ENCODE assay signal across 1 cellular context in genomic region chr3:184314700-184315505, GRCh38.
A peak's percentile ranks its signal among the peaks of the same experiment; 100 is the strongest.
TF ChIP-seq lines count a peak whose summit lies in the region.

No MANE protein-coding gene starts in this region.

TF ChIP-seq in HepG2, 621 proteins besides CTCF, POLR2A, EP300 and RAD21 (continues in another document):
- TF ChIP-seq ZNF780A (CRISPR knock-in tag; IDR thresholded peaks at IDR 0.05) (0 out of 2 replicates have a peak, but pooled peaks have one; percentile 22), MAFK (conservative IDR thresholded peaks at IDR 0.05 in 1 of 2, IDR thresholded peaks at IDR 0.05 in 1 of 2; ENCODE audit: low read length in 2 of 2) (no peak), ZBTB10 (CRISPR knock-in tag; IDR thresholded peaks at IDR 0.05; ENCODE audit: borderline replicate concordance) (0 out of 2 replicates have a peak, but pooled peaks have one; percentile 31), GABPA (IDR thresholded peaks at IDR 0.05; ENCODE audit: low read depth, low read length) (peak; percentile 29; the same call in 1 of the 2 replicates), GABPA (CRISPR knock-in tag; IDR thresholded peaks at IDR 0.05; ENCODE audit: low read depth) (no peak), MYC (CRISPR knock-in tag; IDR thresholded peaks at IDR 0.05; ENCODE audit: borderline replicate concordance) (peak; percentile 81; the same call in 1 of the 2 replicates), SALL2 (CRISPR knock-in tag; IDR thresholded peaks at IDR 0.05) (no peak; the same call in 1 of the 2 replicates), ZNF547 (CRISPR knock-in tag; IDR thresholded peaks at IDR 0.05) (peak; percentile 61; the same call in 1 of the 2 replicates), ZFX (CRISPR knock-in tag; IDR thresholded peaks at IDR 0.05; ENCODE audit: low read depth) (peak; percentile 83), ZNF740 (CRISPR knock-in tag; IDR thresholded peaks at IDR 0.05) (peak; percentile 31; the same call in 1 of the 2 replicates), DPF2 (CRISPR knock-in tag; IDR thresholded peaks at IDR 0.05; ENCODE audit: borderline replicate concordance, low read depth) (no peak), ZNF569 (CRISPR knock-in tag; IDR thresholded peaks at IDR 0.05; ENCODE audit: borderline replicate concordance) (no peak), THAP7 (CRISPR knock-in tag; IDR thresholded peaks at IDR 0.05) (no peak), ZNF782 (CRISPR knock-in tag; IDR thresholded peaks at IDR 0.05; ENCODE audit: borderline replicate concordance) (0 out of 2 replicates have a peak, but pooled peaks have one; percentile 60), CEBPB (IDR thresholded peaks at IDR 0.05; ENCODE audit: borderline replicate concordance, low read depth, low read length) (no peak), ZBTB20 (CRISPR knock-in tag; IDR thresholded peaks at IDR 0.05; ENCODE audit: borderline replicate concordance, low read depth) (peak; percentile 59; the same call in 1 of the 2 replicates), SNAPC5 (CRISPR knock-in tag; IDR thresholded peaks at IDR 0.05; ENCODE audit: borderline replicate concordance) (no peak), POGK (CRISPR knock-in tag; conservative IDR thresholded peaks at IDR 0.05) (peak; percentile 56; the same call in 1 of the 2 replicates), ZSCAN21 (CRISPR knock-in tag; IDR thresholded peaks at IDR 0.05; ENCODE audit: borderline replicate concordance) (peak; percentile 71; the same call in 1 of the 2 replicates), ZNF501 (CRISPR knock-in tag; IDR thresholded peaks at IDR 0.05) (peak; percentile 59; the same call in 1 of the 2 replicates), THYN1 (CRISPR knock-in tag; IDR thresholded peaks at IDR 0.05; ENCODE audit: borderline replicate concordance, low read depth) (no peak), ZNF329 (CRISPR knock-in tag; IDR thresholded peaks at IDR 0.05; ENCODE audit: low read depth) (0 out of 2 replicates have a peak, but pooled peaks have one; percentile 8), ZNF446 (CRISPR knock-in tag; IDR thresholded peaks at IDR 0.05) (peak; percentile 15; the same call in 1 of the 2 replicates), POLR2G (IDR thresholded peaks at IDR 0.05; ENCODE audit: low read depth, low read length) (peak; percentile 12), ZBTB7B (CRISPR knock-in tag; IDR thresholded peaks at IDR 0.05) (peak; percentile 58; the same call in 1 of the 2 replicates), MTF1 (CRISPR knock-in tag; IDR thresholded peaks at IDR 0.05) (0 out of 2 replicates have a peak, but pooled peaks have one; percentile 32), ZNF225 (CRISPR knock-in tag; IDR thresholded peaks at IDR 0.05) (0 out of 2 replicates have a peak, but pooled peaks have one; percentile 43), ZNF770 (CRISPR knock-in tag; IDR thresholded peaks at IDR 0.05) (peak; percentile 44; the same call in 1 of the 2 replicates), ZNF280B (CRISPR knock-in tag; IDR thresholded peaks at IDR 0.05; ENCODE audit: borderline replicate concordance) (no peak), CSRNP1 (CRISPR knock-in tag; IDR thresholded peaks at IDR 0.05) (no peak; the same call in 1 of the 2 replicates), RBFOX2 (IDR thresholded peaks at IDR 0.05; ENCODE audit: low read depth, low read length) (peak; percentile 89), SPEN (CRISPR knock-in tag; IDR thresholded peaks at IDR 0.05; ENCODE audit: low read depth) (no peak; the same call in 1 of the 2 replicates), TCF12 (IDR thresholded peaks at IDR 0.05) (no peak), TCF12 (CRISPR knock-in tag; IDR thresholded peaks at IDR 0.05) (0 out of 2 replicates have a peak, but pooled peaks have one; percentile 31), CCDC6 (CRISPR knock-in tag; IDR thresholded peaks at IDR 0.05) (no peak; the same call in 1 of the 2 replicates), TARDBP (CRISPR knock-in tag; IDR thresholded peaks at IDR 0.05) (peak; percentile 40; the same call in 1 of the 2 replicates), DR1 (CRISPR knock-in tag; IDR thresholded peaks at IDR 0.05) (peak; percentile 52; the same call in 1 of the 2 replicates), ZFP90 (CRISPR knock-in tag; IDR thresholded peaks at IDR 0.05; ENCODE audit: borderline replicate concordance) (peak; percentile 62; the same call in 1 of the 2 replicates), ZNF383 (CRISPR knock-in tag; IDR thresholded peaks at IDR 0.05; ENCODE audit: borderline replicate concordance) (no peak), RXRA (CRISPR knock-in tag; IDR thresholded peaks at IDR 0.05) (peak; percentile 37; the same call in 1 of the 2 replicates), ZNF709 (CRISPR knock-in tag; IDR thresholded peaks at IDR 0.05) (0 out of 2 replicates have a peak, but pooled peaks have one; percentile 46), ZNF768 (CRISPR knock-in tag; IDR thresholded peaks at IDR 0.05) (peak; percentile 29; the same call in 1 of the 2 replicates), HDAC1 (CRISPR knock-in tag; IDR thresholded peaks at IDR 0.05) (peak; percentile 15; the same call in 1 of the 2 replicates), ZNF570 (CRISPR knock-in tag; IDR thresholded peaks at IDR 0.05; ENCODE audit: borderline replicate concordance) (no peak), KDM5B (CRISPR knock-in tag; IDR thresholded peaks at IDR 0.05; ENCODE audit: borderline replicate concordance) (peak; percentile 52; the same call in 1 of the 2 replicates), NFKB2 (CRISPR knock-in tag; IDR thresholded peaks at IDR 0.05; ENCODE audit: borderline replicate concordance) (peak; percentile 63; the same call in 1 of the 2 replicates), ZNF230 (CRISPR knock-in tag; IDR thresholded peaks at IDR 0.05) (0 out of 2 replicates have a peak, but pooled peaks have one; percentile 45), PITX1 (CRISPR knock-in tag; IDR thresholded peaks at IDR 0.05) (no peak), ZNF235 (CRISPR knock-in tag; IDR thresholded peaks at IDR 0.05; ENCODE audit: borderline replicate concordance) (0 out of 2 replicates have a peak, but pooled peaks have one; percentile 20), IRX3 (CRISPR knock-in tag; IDR thresholded peaks at IDR 0.05; ENCODE audit: borderline replicate concordance, low read depth) (peak; percentile 79), ZBED4 (CRISPR knock-in tag; IDR thresholded peaks at IDR 0.05; ENCODE audit: borderline replicate concordance) (peak; percentile 24; the same call in 1 of the 2 replicates), MEF2D (CRISPR knock-in tag; IDR thresholded peaks at IDR 0.05) (0 out of 2 replicates have a peak, but pooled peaks have one; percentile 30), GPN1 (CRISPR knock-in tag; IDR thresholded peaks at IDR 0.05; ENCODE audit: borderline replicate concordance) (no peak)
